In genomic region chr2:28662468-28663095, GRCh38 we compare ENCODE assay signal across 11 cellular contexts.
A peak's percentile ranks its signal among the peaks of the same experiment; 100 is the strongest.
DNase-seq lines count a peak whose midpoint lies in the region; ATAC-seq and TF ChIP-seq lines count a peak whose summit lies in the region.
"Had no signal": no experiment of that assay in that cellular context is flagged by ENCODE, and none has a peak within 500 bp of the region (broad histone marks: within the 10 kb centered on the region; RNA-seq: fewer than 3 reads in every experiment).

No MANE protein-coding gene starts in this region.

- DNase-seq in HEK293T (ENCODE audit: extremely low spot score), result no peak
- DNase-seq in brain microvascular endothelial cell, result peak; percentile 84
- DNase-seq in hepatocyte (ENCODE audit: low spot score), result peak; percentile 71
- no peak for DNase-seq in activated naive CD4-positive, alpha-beta T cell treated with anti-CD3 and anti-CD28 coated beads, Interleukin-2, amount 50 U/mL, for 72 hours (ENCODE audit: low spot score in 2 of 2)
- no peak for DNase-seq in NCI-H1417 treated with DMSO at 0.1 percent for 48 hours (lab: John Stamatoyannopoulos, UW)
- DNase-seq in NCI-H526 treated with DMSO at 0.1 percent for 48 hours (lab: John Stamatoyannopoulos, UW), result no peak
- DNase-seq: activated effector memory CD4-positive, alpha-beta T cell treated with Interleukin-2 at 50 U/mL for 16 hours; H9; naive thymus-derived CD4-positive, alpha-beta T cell had no signal

- CTCF ChIA-PET in HEK293T (lab: Yijun Ruan, JAX), result interaction anchor here (0.8 to 1.3 kb wide), 2 partner anchors 50 to 68 kb away, joined by 3 to 6 read pairs; no protein-coding TSS in a partner anchor

- H3K4me3 ChIP-seq in brain microvascular endothelial cell (ENCODE audit: low read depth, low read length), result no peak overlapping the region
- no peak overlapping the region for H3K4me3 ChIP-seq in hepatocyte
- H3K4me3 ChIP-seq in skeletal muscle satellite cell (ENCODE audit: low read length), result peak overlapping the region; percentile 0

- H3K9me2 ChIP-seq in hepatocyte (replicated peaks; ENCODE audit: insufficient read depth), result no peaks in the 10 kb centered on the region

- H2AFZ ChIP-seq in hepatocyte, result no peak overlapping the region

- no peaks in the 10 kb centered on the region for H4K20me1 ChIP-seq in hepatocyte (ENCODE audit: insufficient read depth, poor library complexity, severe bottlenecking)

- H3K9me3 Mint-ChIP-seq in activated naive CD4-positive, alpha-beta T cell treated with anti-CD3 and anti-CD28 coated beads, Interleukin-2, amount 50 U/mL, for 72 hours, result peaks cover 0 to 5% of the 10 kb centered on the region in 2 donors
- H3K9me3 Mint-ChIP-seq: H9 had no signal

- H3K36me3 ChIP-seq in brain microvascular endothelial cell (replicated peaks) (no peaks in the 10 kb centered on the region), hepatocyte (replicated peaks; ENCODE audit: insufficient read depth, low read depth) (no peaks in the 10 kb centered on the region), skeletal muscle satellite cell (ENCODE audit: insufficient read depth, low read length) (no peaks in the 10 kb centered on the region)

- H3K4me2 ChIP-seq in hepatocyte (peak overlapping the region; percentile 1), skeletal muscle satellite cell (ENCODE audit: low read length) (peak overlapping the region; percentile 29)

- peaks cover 38% of the 10 kb centered on the region for H3K4me1 ChIP-seq in hepatocyte (ENCODE audit: insufficient read depth)
- H3K4me1 ChIP-seq in skeletal muscle satellite cell (ENCODE audit: control insufficient read depth, insufficient read depth, low read length), result peaks cover 61% of the 10 kb centered on the region

- H3K36me3 Mint-ChIP-seq in activated naive CD4-positive, alpha-beta T cell treated with anti-CD3 and anti-CD28 coated beads, Interleukin-2, amount 50 U/mL, for 72 hours, result no peaks in the 10 kb centered on the region

- WGBS in hepatocyte (ENCODE audit: low lambda C conversion rate, missing lambda C conversion rate), result 81% methylated on average over 10 of the region's 10 CpGs

- H3K27me3 ChIP-seq in brain microvascular endothelial cell (replicated peaks) (no peaks in the 10 kb centered on the region), hepatocyte (no peaks in the 10 kb centered on the region), skeletal muscle satellite cell (ENCODE audit: control insufficient read depth, insufficient read depth, low read length) (no peaks in the 10 kb centered on the region)

- no peak for ATAC-seq in GM21723 (IDR thresholded peaks at IDR 0.05; ENCODE audit: unreplicated experiment)
- no peak for ATAC-seq in activated naive CD4-positive, alpha-beta T cell treated with anti-CD3 and anti-CD28 coated beads, Interleukin-2, amount 50 U/mL, for 72 hours
- ATAC-seq: naive thymus-derived CD4-positive, alpha-beta T cell had no signal

- in situ Hi-C loops in brain microvascular endothelial cell (cut with HindIII; ENCODE audit: low pct_ligation_motif_present, low sequenced_read_pairs), result no loop called here

- H3K27ac Mint-ChIP-seq in activated naive CD4-positive, alpha-beta T cell treated with anti-CD3 and anti-CD28 coated beads, Interleukin-2, amount 50 U/mL, for 72 hours, result no peak overlapping the region
- H3K27ac Mint-ChIP-seq: H9 had no signal

- POLR2A ChIA-PET in HEK293T (lab: Yijun Ruan, JAX), result interaction anchor here (1.4 to 1.9 kb wide), 2 partner anchors 20 to 89 kb away, joined by 4 to 13 read pairs; partner anchors contain the start of gene PPP1CB

- peak overlapping the region; percentile 18 for H3K9ac ChIP-seq in skeletal muscle satellite cell (ENCODE audit: low read depth, low read length)

- H3K79me2 ChIP-seq in hepatocyte, result no peaks in the 10 kb centered on the region

- TF ChIP-seq CTCF in brain microvascular endothelial cell (IDR thresholded peaks at IDR 0.05; ENCODE audit: low read depth, low read length, missing control alignments) (no peak), hepatocyte (IDR thresholded peaks at IDR 0.05; ENCODE audit: poor library complexity) (no peak)

- H3K27ac ChIP-seq in brain microvascular endothelial cell (peak overlapping the region; percentile 64), hepatocyte (peak overlapping the region; percentile 90)

- H3K9me3 ChIP-seq in hepatocyte (ENCODE audit: low read depth) (no peaks in the 10 kb centered on the region), skeletal muscle satellite cell (replicated peaks; ENCODE audit: low read length) (no peaks in the 10 kb centered on the region)

TF ChIP-seq in HEK293T, 16 proteins besides CTCF, POLR2A, EP300 and RAD21:
- TF ChIP-seq PKNOX1 (IDR thresholded peaks at IDR 0.05) (peak; percentile 28; the same call in 1 of the 2 replicates), CTBP1 (IDR thresholded peaks at IDR 0.05; ENCODE audit: borderline replicate concordance) (no peak), FOXA1 (IDR thresholded peaks at IDR 0.05) (no peak), FOXK2 (IDR thresholded peaks at IDR 0.05) (no peak), ZNF384 (IDR thresholded peaks at IDR 0.05) (no peak)

Comparison
In these comparisons a context has a peak if more than half of its experiments do, and no peak if none do; other contexts are left out.
1. DNase-seq: peak in brain microvascular endothelial cell (single experiment) and hepatocyte (single experiment); none in HEK293T (single experiment), activated naive CD4-positive, alpha-beta T cell treated with anti-CD3 and anti-CD28 coated beads, Interleukin-2, amount 50 U/mL, for 72 hours (0 of 2), NCI-H1417 treated with DMSO at 0.1 percent for 48 hours (single experiment) and NCI-H526 treated with DMSO at 0.1 percent for 48 hours (single experiment).